In genomic region chr22:27372969-27373670, GRCh38 we compare ENCODE assay signal across 10 cellular contexts.
DNase-seq lines count a peak whose midpoint lies in the region; ATAC-seq and TF ChIP-seq lines count a peak whose summit lies in the region.
"Had no signal": no experiment of that assay in that cellular context is flagged by ENCODE, and none has a peak within 500 bp of the region (broad histone marks: within the 10 kb centered on the region; RNA-seq: fewer than 3 reads in every experiment).

No MANE protein-coding gene starts in this region.

- H3K36me3 Mint-ChIP-seq in stimulated activated effector memory CD8-positive, alpha-beta T cell treated with anti-CD3 and anti-CD28 coated beads, Interleukin-12 subunit alpha, Interleukin-12 subunit beta, amount 100 ng/mL, for 72 hours: no peaks in the 10 kb centered on the region
- no peaks in the 10 kb centered on the region for H3K36me3 Mint-ChIP-seq in CD4-positive, alpha-beta T cell (ENCODE audit: low read depth)

- TF ChIP-seq CTCF in colonic mucosa (IDR thresholded peaks at IDR 0.05): no peak
- TF ChIP-seq CTCF in CD4-positive, alpha-beta T cell (IDR thresholded peaks at IDR 0.05): no peak

- H3K4me1 Mint-ChIP-seq in stimulated activated effector memory CD8-positive, alpha-beta T cell treated with anti-CD3 and anti-CD28 coated beads, Interleukin-12 subunit alpha, Interleukin-12 subunit beta, amount 100 ng/mL, for 72 hours: no peaks in the 10 kb centered on the region
- no peaks in the 10 kb centered on the region for H3K4me1 Mint-ChIP-seq in CD4-positive, alpha-beta T cell (ENCODE audit: low read depth)

- no peak overlapping the region for H3K9ac ChIP-seq in colonic mucosa (ENCODE audit: low read depth in 2 of 2, low read length in 2 of 2)

- H3K9me3 Mint-ChIP-seq in stimulated activated effector memory CD8-positive, alpha-beta T cell treated with anti-CD3 and anti-CD28 coated beads, Interleukin-12 subunit alpha, Interleukin-12 subunit beta, amount 100 ng/mL, for 72 hours: no peaks in the 10 kb centered on the region
- H3K9me3 Mint-ChIP-seq in CD4-positive, alpha-beta T cell: no peaks in the 10 kb centered on the region
- H3K9me3 Mint-ChIP-seq: activated T-helper 2 cell treated with anti-CD3 and anti-CD28 coated beads, Interferon-gamma antibody, Interleukin-2, Interleukin-4, amounts not matched to agents 10 μg/mL and 5 μg/mL and 100 μg/mL, durations not matched to agents 14 hours and 24 hours and 36 hours had no signal

- no peak for ATAC-seq in stimulated activated effector memory CD8-positive, alpha-beta T cell treated with anti-CD3 and anti-CD28 coated beads, Interleukin-12 subunit alpha, Interleukin-12 subunit beta, amount 100 ng/mL, for 72 hours
- ATAC-seq in CD4-positive, alpha-beta T cell (ENCODE audit: poor library complexity): no peak

- H3K27me3 ChIP-seq in colonic mucosa: no peaks in the 10 kb centered on the region
- H3K27me3 ChIP-seq in CD4-positive, alpha-beta T cell (ENCODE audit: control insufficient read depth, insufficient read depth, low read length): peaks cover 21% of the 10 kb centered on the region

- peaks cover 23% of the 10 kb centered on the region for H3K27me3 Mint-ChIP-seq in CD4-positive, alpha-beta T cell

- no peaks in the 10 kb centered on the region for H3K4me1 ChIP-seq in colonic mucosa

- no peak overlapping the region for H3K27ac ChIP-seq in colonic mucosa
- no peak overlapping the region for H3K27ac ChIP-seq in CD4-positive, alpha-beta T cell (ENCODE audit: low read depth, low read length)

- H3K27ac Mint-ChIP-seq in stimulated activated effector memory CD8-positive, alpha-beta T cell treated with anti-CD3 and anti-CD28 coated beads, Interleukin-12 subunit alpha, Interleukin-12 subunit beta, amount 100 ng/mL, for 72 hours: no peak overlapping the region
- H3K27ac Mint-ChIP-seq in CD4-positive, alpha-beta T cell: no peak overlapping the region
- H3K27ac Mint-ChIP-seq: activated T-helper 2 cell treated with anti-CD3 and anti-CD28 coated beads, Interferon-gamma antibody, Interleukin-2, Interleukin-4, amounts not matched to agents 10 μg/mL and 5 μg/mL and 100 μg/mL, durations not matched to agents 14 hours and 24 hours and 36 hours had no signal

- H3K4me3 ChIP-seq in colonic mucosa: no peak overlapping the region

- POLR2A ChIA-PET in CD4-positive, alpha-beta T cell (lab: Charles Lee): no interaction called here

- H3K9me3 ChIP-seq in colonic mucosa: no peaks in the 10 kb centered on the region
- no peaks in the 10 kb centered on the region for H3K9me3 ChIP-seq in CD4-positive, alpha-beta T cell (ENCODE audit: control insufficient read depth, low read length)

- CTCF ChIA-PET in CD4-positive, alpha-beta T cell (lab: Charles Lee): no interaction called here

- H3K4me3 Mint-ChIP-seq in stimulated activated effector memory CD8-positive, alpha-beta T cell treated with anti-CD3 and anti-CD28 coated beads, Interleukin-12 subunit alpha, Interleukin-12 subunit beta, amount 100 ng/mL, for 72 hours: no peak overlapping the region
- H3K4me3 Mint-ChIP-seq in CD4-positive, alpha-beta T cell: no peak overlapping the region

- H3K36me3 ChIP-seq in colonic mucosa: no peaks in the 10 kb centered on the region

- intact Hi-C loops in colonic mucosa (cut with DNase I): no loop called here
- intact Hi-C loops in CD4-positive, alpha-beta T cell (cut with DNase I, micrococcal nuclease): no loop called here

- DNase-seq in DMS153 treated with DMSO at 0.1 percent for 48 hours (lab: John Stamatoyannopoulos, UW; ENCODE audit: unreplicated experiment) (peak; percentile 91), NCI-H2227 treated with DMSO at 0.1 percent for 48 hours (lab: John Stamatoyannopoulos, UW) (peak; percentile 51), colonic mucosa (peak; percentile 86), mucosa of gallbladder (ENCODE audit: low spot score) (peak; percentile 84), hypothalamus (lab: John Stamatoyannopoulos, UW) (no peak), medulla oblongata (ENCODE audit: extremely low spot score) (no peak)
- no peak for DNase-seq in stimulated activated effector memory CD8-positive, alpha-beta T cell treated with anti-CD3 and anti-CD28 coated beads, Interleukin-12 subunit alpha, Interleukin-12 subunit beta, amount 100 ng/mL, for 72 hours (ENCODE audit: low spot score in 2 of 2)
- no peak for DNase-seq in CD4-positive, alpha-beta T cell
- DNase-seq: stimulated activated CD4-positive, alpha-beta T cell treated with anti-CD3 and anti-CD28 coated beads, Interleukin-1b, Interleukin-23, amount 100 ng/mL, for 48 hours had no signal

Comparison
In these comparisons a context has a peak if more than half of its experiments do, and no peak if none do; other contexts are left out.
1. DNase-seq: peak in DMS153 treated with DMSO at 0.1 percent for 48 hours (single experiment), NCI-H2227 treated with DMSO at 0.1 percent for 48 hours (single experiment), colonic mucosa (single experiment) and mucosa of gallbladder (single experiment); none in stimulated activated effector memory CD8-positive, alpha-beta T cell treated with anti-CD3 and anti-CD28 coated beads, Interleukin-12 subunit alpha, Interleukin-12 subunit beta, amount 100 ng/mL, for 72 hours (0 of 2), hypothalamus (0 of 51), medulla oblongata (single experiment) and CD4-positive, alpha-beta T cell (0 of 10).